ENCODE assay signal across 34 cellular contexts in the genomic region with DNA sequence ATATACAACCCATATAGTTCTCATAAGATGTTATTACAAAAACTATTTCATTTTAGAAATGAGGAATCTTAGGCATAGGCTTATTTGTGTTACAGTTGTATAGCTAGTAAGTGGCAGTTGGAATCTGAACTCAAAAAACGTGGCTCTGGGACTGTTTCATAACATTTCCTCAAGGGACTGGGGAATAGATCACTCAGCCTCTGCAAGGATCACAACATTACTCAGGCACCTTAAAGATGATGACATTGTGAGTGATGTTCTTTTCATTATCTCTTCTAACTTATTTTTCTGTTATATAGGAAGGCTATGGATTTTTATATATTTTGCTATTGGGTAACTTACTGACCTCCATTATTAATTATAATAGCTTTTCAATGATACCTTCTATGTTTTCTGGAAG.
"Had no signal": no experiment of that assay in that cellular context is flagged by ENCODE, and none has a peak within 500 bp of the region (broad histone marks: within the 10 kb centered on the region; RNA-seq: fewer than 3 reads in every experiment).

No MANE protein-coding gene starts in this region.

- H3K36me3 ChIP-seq: MG63 had no signal

- H3K4me2 ChIP-seq: KMS-11 had no signal

- H3K27ac ChIP-seq: KMS-11 had no signal

- H3K4me3 ChIP-seq: MG63 had no signal

- H3K9ac ChIP-seq: KMS-11 had no signal

- DNase-seq: Karpas-422, Kasumi-1, MG63, MM.1S, MV-4-11, NCI-H1048, NCI-H1092, NCI-H1092 treated with DMSO at 0.1 percent for 48 hours, NCI-H1105, NCI-H1105 treated with DMSO at 0.1 percent for 48 hours, NCI-H1417, NCI-H1417 treated with DMSO at 0.1 percent for 48 hours, NCI-H1436, NCI-H1436 treated with DMSO at 0.1 percent for 48 hours, NCI-H146, NCI-H1694, NCI-H1694 treated with DMSO at 0.1 percent for 48 hours, NCI-H187, NCI-H187 treated with DMSO at 0.1 percent for 48 hours, NCI-H1930, NCI-H2029, NCI-H2029 treated with DMSO at 0.1 percent for 48 hours, NCI-H2081, NCI-H2081 treated with DMSO at 0.1 percent for 48 hours, NCI-H2107, NCI-H2171, NCI-H2171 treated with DMSO at 0.1 percent for 48 hours, NCI-H2227 treated with DMSO at 0.1 percent for 48 hours, NCI-H226, NCI-H345, NCI-H446, NCI-H446 treated with DMSO at 0.1 percent for 48 hours, NCI-H510A had no signal

- H3K9me3 ChIP-seq: MG63 had no signal

- H3K27me3 ChIP-seq: MG63 had no signal
